ENCODE assay signal across 23 cellular contexts in genomic region chr6:97501875-97502274, GRCh38.
DNase-seq lines count a peak whose midpoint lies in the region; ATAC-seq and TF ChIP-seq lines count a peak whose summit lies in the region.
"Had no signal": no experiment of that assay in that cellular context is flagged by ENCODE, and none has a peak within 500 bp of the region (broad histone marks: within the 10 kb centered on the region; RNA-seq: fewer than 3 reads in every experiment).

No MANE protein-coding gene starts in this region.

- in situ Hi-C loops in brain microvascular endothelial cell (cut with HindIII; ENCODE audit: low pct_ligation_motif_present, low sequenced_read_pairs) = no loop called here

- H3K36me3 Mint-ChIP-seq in MCF 10A (ENCODE audit: insufficient read depth, unreplicated experiment) = no peaks in the 10 kb centered on the region

- CTCF ChIA-PET in MCF 10A (lab: Yijun Ruan, JAX) = no interaction called here

- POLR2A ChIA-PET in MCF 10A (lab: Yijun Ruan, JAX) = no interaction called here

- no peak overlapping the region for H3K27ac Mint-ChIP-seq in MCF 10A (ENCODE audit: low read depth, unreplicated experiment)
- H3K27ac Mint-ChIP-seq: activated naive CD8-positive, alpha-beta T cell treated with anti-CD3 and anti-CD28 coated beads, Interleukin-2, amount 50 U/mL, for 24 hours; stimulated activated naive CD8-positive, alpha-beta T cell treated with anti-CD3 and anti-CD28 coated beads, Interleukin-15, Interleukin-2, amounts not matched to agents 100 ng/mL and 50 ng/mL, for 24 hours had no signal

- H3K9me3 Mint-ChIP-seq in MCF 10A (ENCODE audit: unreplicated experiment) = no peaks in the 10 kb centered on the region
- H3K9me3 Mint-ChIP-seq: activated naive CD8-positive, alpha-beta T cell treated with anti-CD3 and anti-CD28 coated beads, Interleukin-2, amount 50 U/mL, for 24 hours; stimulated activated naive CD8-positive, alpha-beta T cell treated with anti-CD3 and anti-CD28 coated beads, Interleukin-15, Interleukin-2, amounts not matched to agents 100 ng/mL and 50 ng/mL, for 24 hours had no signal

- peak; percentile 13 for TF ChIP-seq CTCF in brain microvascular endothelial cell (IDR thresholded peaks at IDR 0.05; ENCODE audit: low read depth, low read length, missing control alignments)
- TF ChIP-seq CTCF in MCF 10A (IDR thresholded peaks at IDR 0.05; ENCODE audit: unreplicated experiment) = no peak

- H3K27me3 Mint-ChIP-seq in MCF 10A (ENCODE audit: insufficient read depth, unreplicated experiment) = peaks cover 73% of the 10 kb centered on the region

- no peaks in the 10 kb centered on the region for H3K27me3 ChIP-seq in brain microvascular endothelial cell (replicated peaks)
- H3K27me3 ChIP-seq: BLaER1 treated with 17β-estradiol and CSF1 and Interleukin-3, amounts not matched to agents 10 nM and 100 nM had no signal

- BruUV-seq in MCF 10A (replicated peaks; lab: Mats Ljungman, UMichigan) = no TSS peak

- H3K27ac ChIP-seq in brain microvascular endothelial cell = no peak overlapping the region
- H3K27ac ChIP-seq: A549; BLaER1 treated with 17β-estradiol and CSF1 and Interleukin-3, amounts not matched to agents 10 nM and 100 nM; breast epithelium; lower lobe of right lung; RWPE1; transverse colon had no signal

- DNase-seq in NCI-H2107 treated with DMSO at 0.1 percent for 48 hours (lab: John Stamatoyannopoulos, UW; ENCODE audit: unreplicated experiment) (peak; percentile 8), NCI-H2107 (lab: John Stamatoyannopoulos, UW) (no peak), NCI-H69 (lab: John Stamatoyannopoulos, UW) (peak; percentile 58), brain microvascular endothelial cell (no peak), superior temporal gyrus (ENCODE audit: extremely low spot score) (peak; percentile 53), cerebellar cortex (ENCODE audit: low spot score) (no peak), MCF 10A (ENCODE audit: unreplicated experiment) (no peak)
- DNase-seq: activated CD4-positive, alpha-beta T cell treated with anti-CD3 and anti-CD28 coated beads for 48 hours; activated naive CD8-positive, alpha-beta T cell treated with anti-CD3 and anti-CD28 coated beads, Interleukin-2, amount 50 U/mL, for 24 hours; Calu3; hippocampal formation; lower lobe of right lung; MM.1S; NCI-H1694; stimulated activated CD4-positive, alpha-beta T cell treated with anti-CD3 and anti-CD28 coated beads, Interleukin-4, amount 100 ng/mL, for 1 hour; transverse colon had no signal

- no peak overlapping the region for H3K4me3 Mint-ChIP-seq in MCF 10A (ENCODE audit: unreplicated experiment)
- H3K4me3 Mint-ChIP-seq: activated naive CD8-positive, alpha-beta T cell treated with anti-CD3 and anti-CD28 coated beads, Interleukin-2, amount 50 U/mL, for 24 hours; stimulated activated naive CD8-positive, alpha-beta T cell treated with anti-CD3 and anti-CD28 coated beads, Interleukin-15, Interleukin-2, amounts not matched to agents 100 ng/mL and 50 ng/mL, for 24 hours had no signal

- no peaks in the 10 kb centered on the region for H3K4me1 Mint-ChIP-seq in MCF 10A (ENCODE audit: insufficient read depth, unreplicated experiment)
- H3K4me1 Mint-ChIP-seq: activated naive CD8-positive, alpha-beta T cell treated with anti-CD3 and anti-CD28 coated beads, Interleukin-2, amount 50 U/mL, for 24 hours had no signal

- intact Hi-C loops in MCF 10A (cut with micrococcal nuclease) = no loop called here

- H3K36me3 ChIP-seq in brain microvascular endothelial cell (replicated peaks) = no peaks in the 10 kb centered on the region
- H3K36me3 ChIP-seq: BLaER1 treated with 17β-estradiol and CSF1 and Interleukin-3, amounts not matched to agents 10 nM and 100 nM; breast epithelium; lower lobe of right lung; transverse colon had no signal

- no peak for ATAC-seq in GM21360 (IDR thresholded peaks at IDR 0.05; ENCODE audit: unreplicated experiment)
- ATAC-seq: A549; activated naive CD8-positive, alpha-beta T cell treated with anti-CD3 and anti-CD28 coated beads, Interleukin-2, amount 50 U/mL, for 24 hours; HepG2; lower lobe of right lung had no signal

- no peak overlapping the region for H3K4me3 ChIP-seq in brain microvascular endothelial cell (ENCODE audit: low read depth, low read length)
- H3K4me3 ChIP-seq: A549; BLaER1 treated with 17β-estradiol and CSF1 and Interleukin-3, amounts not matched to agents 10 nM and 100 nM; breast epithelium; lower lobe of right lung; transverse colon had no signal

Comparison
In these comparisons a context has a peak if more than half of its experiments do, and no peak if none do; other contexts are left out.
1. DNase-seq: peak in NCI-H2107 treated with DMSO at 0.1 percent for 48 hours (single experiment), NCI-H69 (single experiment) and superior temporal gyrus (single experiment); none in NCI-H2107 (single experiment), brain microvascular endothelial cell (single experiment), cerebellar cortex (single experiment) and MCF 10A (single experiment).